ENCODE assay signal across 1 cellular context in the genomic region with DNA sequence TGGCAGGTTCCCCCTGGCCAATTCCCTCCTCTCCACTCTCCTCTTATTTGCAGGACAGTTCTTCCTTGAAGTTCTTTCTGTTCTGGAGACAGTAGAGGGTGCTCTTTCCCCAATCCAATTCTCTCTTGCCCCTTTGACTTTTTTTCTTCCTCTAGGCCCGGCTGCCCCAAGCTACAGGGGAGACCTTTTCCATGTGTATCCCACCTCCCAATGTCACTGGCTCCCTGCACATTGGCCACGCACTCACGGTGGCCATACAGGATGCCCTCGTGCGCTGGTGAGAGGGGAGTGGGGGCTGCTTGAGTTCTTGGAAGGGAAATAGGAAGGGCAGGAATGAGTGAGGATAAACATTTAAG.
TF ChIP-seq lines count a peak whose summit lies in the region.

No MANE protein-coding gene starts in this region.

TF ChIP-seq in A549, 52 proteins besides CTCF, POLR2A, EP300 and RAD21:
- TF ChIP-seq CBX8 (IDR thresholded peaks at IDR 0.05) = no peak
- TF ChIP-seq SMC3 (IDR thresholded peaks at IDR 0.05) = peak; percentile 82
TF ChIP-seq in A549: peak in this region for 1.
